In the genomic region with DNA sequence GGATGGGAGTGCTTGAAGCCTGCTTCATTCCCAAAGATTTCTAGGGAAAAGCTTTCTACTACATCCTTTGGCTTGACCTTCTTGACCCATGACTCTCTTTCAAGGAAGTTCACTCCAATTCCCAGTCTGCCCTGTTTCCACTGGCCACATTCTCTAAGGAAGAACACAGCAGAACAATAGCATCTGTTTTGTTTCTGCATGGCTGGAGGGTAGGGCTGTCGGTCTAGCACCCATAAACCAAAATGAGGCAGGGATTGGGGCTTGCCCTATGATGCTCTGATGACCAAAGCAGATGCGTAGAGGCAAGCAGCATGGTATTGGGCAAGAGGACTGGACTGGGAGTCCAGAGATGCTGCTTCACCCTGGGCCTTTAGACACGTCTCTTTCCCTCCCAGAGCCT, we compare ENCODE assay signal across 1 cellular context.
TF ChIP-seq lines count a peak whose summit lies in the region.

No MANE protein-coding gene starts in this region.

TF ChIP-seq in K562, 482 proteins besides CTCF, POLR2A, EP300 and RAD21:
- TF ChIP-seq HNRNPLL (IDR thresholded peaks at IDR 0.05; ENCODE audit: low read depth, low read length, poor library complexity, severe bottlenecking) (peak; percentile 4), E2F3 (CRISPR knock-in tag; IDR thresholded peaks at IDR 0.05) (peak; percentile 22; the same call in 1 of the 2 replicates), CREB1 (IDR thresholded peaks at IDR 0.05) (peak; percentile 37; the same call in 1 of the 2 replicates), CREB1 (CRISPR knock-in tag; IDR thresholded peaks at IDR 0.05) (no peak), TCF7 (IDR thresholded peaks at IDR 0.05; ENCODE audit: borderline replicate concordance) (no peak), TOE1 (IDR thresholded peaks at IDR 0.05; ENCODE audit: borderline replicate concordance) (no peak), TOE1 (CRISPR knock-in tag; IDR thresholded peaks at IDR 0.05; ENCODE audit: borderline replicate concordance, low read depth) (no peak), CEBPB (tag; IDR thresholded peaks at IDR 0.05) (peak; percentile 86), ATF1 (CRISPR knock-in tag; IDR thresholded peaks at IDR 0.05) (no peak), ATF1 (tag; IDR thresholded peaks at IDR 0.05) (peak; percentile 39; the same call in 1 of the 2 replicates)
